1 cellular context compared by ENCODE assay signal in the genomic region with DNA sequence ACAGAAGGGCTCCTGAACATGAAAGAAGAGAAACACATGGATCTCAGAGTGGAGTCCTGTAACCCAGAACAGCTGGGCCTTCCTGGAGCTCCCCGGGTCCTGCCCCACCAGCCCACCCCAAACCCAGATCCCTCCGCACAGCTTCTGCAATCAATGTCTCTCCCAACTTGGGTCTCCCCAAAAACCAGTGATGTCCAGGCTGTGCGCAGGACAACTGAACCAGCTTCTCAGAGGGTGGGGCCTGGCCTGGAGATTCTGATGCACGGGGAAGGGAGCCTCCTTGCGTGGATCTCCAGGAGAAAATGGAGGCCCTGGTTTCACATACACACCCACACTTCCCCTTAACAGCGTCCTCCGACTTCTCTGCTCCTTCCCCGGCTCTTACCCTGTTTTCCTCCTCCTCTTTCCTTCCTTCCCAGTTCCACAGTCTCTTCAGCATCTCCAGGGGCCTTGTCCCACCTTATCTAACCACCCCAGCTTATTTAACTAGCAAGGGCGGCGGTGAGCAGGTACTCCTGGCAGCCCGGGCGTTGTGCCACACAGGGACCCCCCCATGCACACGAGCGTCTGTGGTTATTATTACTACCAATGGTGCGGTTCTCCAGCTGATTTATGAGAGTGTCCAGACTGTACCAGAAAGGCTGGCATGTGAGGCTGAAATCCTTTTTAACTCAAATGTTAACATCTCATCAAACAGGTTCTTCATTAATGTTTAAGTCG.
TF ChIP-seq lines count a peak whose summit lies in the region.

No MANE protein-coding gene starts in this region.

TF ChIP-seq in WTC11, 78 proteins besides CTCF, POLR2A, EP300 and RAD21 (continued from another document):
- TF ChIP-seq, protein P1, sequence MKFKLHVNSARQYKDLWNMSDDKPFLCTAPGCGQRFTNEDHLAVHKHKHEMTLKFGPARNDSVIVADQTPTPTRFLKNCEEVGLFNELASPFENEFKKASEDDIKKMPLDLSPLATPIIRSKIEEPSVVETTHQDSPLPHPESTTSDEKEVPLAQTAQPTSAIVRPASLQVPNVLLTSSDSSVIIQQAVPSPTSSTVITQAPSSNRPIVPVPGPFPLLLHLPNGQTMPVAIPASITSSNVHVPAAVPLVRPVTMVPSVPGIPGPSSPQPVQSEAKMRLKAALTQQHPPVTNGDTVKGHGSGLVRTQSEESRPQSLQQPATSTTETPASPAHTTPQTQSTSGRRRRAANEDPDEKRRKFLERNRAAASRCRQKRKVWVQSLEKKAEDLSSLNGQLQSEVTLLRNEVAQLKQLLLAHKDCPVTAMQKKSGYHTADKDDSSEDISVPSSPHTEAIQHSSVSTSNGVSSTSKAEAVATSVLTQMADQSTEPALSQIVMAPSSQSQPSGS (CRISPR knock-in tag; IDR thresholded peaks at IDR 0.05; ENCODE audit: borderline replicate concordance, low read depth) = no peak
